Comparison of ENCODE assay signal across 20 cellular contexts in the genomic region with DNA sequence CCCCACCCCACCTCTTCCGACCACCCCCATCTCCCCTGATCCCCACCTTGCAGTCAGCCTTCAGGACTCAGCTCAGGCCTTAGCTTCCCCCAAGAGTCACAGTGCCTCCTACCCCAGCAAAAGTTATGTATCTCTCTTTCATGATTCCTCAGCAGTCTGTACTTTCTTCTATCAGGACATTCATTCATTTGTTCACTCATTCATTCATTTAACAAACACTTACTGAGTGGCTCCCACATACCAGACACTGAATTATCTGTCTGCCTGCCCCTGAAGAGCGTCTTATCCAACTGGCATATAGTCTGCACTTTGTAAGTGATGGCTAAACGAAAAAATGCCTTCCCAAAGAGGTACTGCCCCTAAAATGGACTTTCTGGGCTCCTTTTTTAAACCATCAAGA.
DNase-seq lines count a peak whose midpoint lies in the region; ATAC-seq, FAIRE-seq and TF ChIP-seq lines count a peak whose summit lies in the region.
"Had no signal": no experiment of that assay in that cellular context is flagged by ENCODE, and none has a peak within 500 bp of the region (broad histone marks: within the 10 kb centered on the region; RNA-seq: fewer than 3 reads in every experiment).

No MANE protein-coding gene starts in this region.

- H3K79me2 ChIP-seq in GM23338 (replicated peaks; ENCODE audit: insufficient read depth) (no peaks in the 10 kb centered on the region), K562 (ENCODE audit: control insufficient read depth, insufficient read depth, low read length) (no peaks in the 10 kb centered on the region), neural progenitor cell (ENCODE audit: low read depth) (no peaks in the 10 kb centered on the region)

- no peak overlapping the region for H3K4me3 Mint-ChIP-seq in GM23338
- no peak overlapping the region for H3K4me3 Mint-ChIP-seq in neural progenitor cell
- H3K4me3 Mint-ChIP-seq: B cell; CD4-positive, alpha-beta T cell; CD8-positive, alpha-beta T cell had no signal

- intact Hi-C loops in K562 (cut with micrococcal nuclease) = loop anchor here (2.0 to 10.0 kb wide), 6 partner anchors 83 to 485 kb away; no protein-coding TSS in a partner anchor

- no peak overlapping the region for H3K9ac ChIP-seq in K562 (ENCODE audit: insufficient read depth in 1 of 2, low read depth in 2 of 2, low read length in 2 of 2)
- no peak overlapping the region for H3K9ac ChIP-seq in neural progenitor cell
- H3K9ac ChIP-seq: BLaER1 treated with 17β-estradiol and CSF1 and Interleukin-3, amounts not matched to agents 10 nM and 100 nM had no signal

- H3K4me3 ChIP-seq in GM23338 (no peak overlapping the region), K562 (no peak overlapping the region), neural progenitor cell (no peak overlapping the region)
- no peak overlapping the region for H3K4me3 ChIP-seq in effector memory CD4-positive, alpha-beta T cell (ENCODE audit: insufficient read depth, low read depth, low read length, poor library complexity, severe bottlenecking)
- H3K4me3 ChIP-seq: A549; BLaER1 treated with 17β-estradiol and CSF1 and Interleukin-3, amounts not matched to agents 10 nM and 100 nM had no signal

- H3K9me2 ChIP-seq in GM23338 (ENCODE audit: insufficient read depth) = no peaks in the 10 kb centered on the region

- WGBS in K562 (ENCODE audit: insufficient coverage, low coverage, missing lambda C conversion rate) = 23% methylated on average over 3 of the region's 3 CpGs

- no TSS peak for BruUV-seq in K562 (replicated peaks; lab: Mats Ljungman, UMichigan)

- H3K27me3 Mint-ChIP-seq in GM23338 (ENCODE audit: insufficient read depth, low read depth, poor library complexity) (peaks cover 2% of the 10 kb centered on the region), neural progenitor cell (ENCODE audit: insufficient read depth, low read depth) (peaks cover 5% of the 10 kb centered on the region)

- no peak for TF ChIP-seq RAD21 in K562 (CRISPR knock-in tag; conservative IDR thresholded peaks at IDR 0.05 in 1 of 2, IDR thresholded peaks at IDR 0.05 in 1 of 2)

- in situ Hi-C loops in K562 (cut with MboI) = no loop called here

- no peaks in the 10 kb centered on the region for H4K20me1 ChIP-seq in GM23338 (replicated peaks; ENCODE audit: insufficient read depth)
- H4K20me1 ChIP-seq in K562 (replicated peaks; ENCODE audit: control insufficient read depth, insufficient read depth, low read length) = no peaks in the 10 kb centered on the region
- H4K20me1 ChIP-seq in neural progenitor cell (ENCODE audit: low read depth) = no peaks in the 10 kb centered on the region
- H4K20me1 ChIP-seq: BLaER1 treated with 17β-estradiol and CSF1 and Interleukin-3, amounts not matched to agents 10 nM and 100 nM had no signal

- H3K4me1 Mint-ChIP-seq in GM23338 (0 out of 3 replicates have a peak, but pooled peaks cover 4% of the 10 kb centered on the region), neural progenitor cell (no peaks in the 10 kb centered on the region)
- H3K4me1 Mint-ChIP-seq: B cell had no signal

- H3K27ac Mint-ChIP-seq in GM23338 = no peak overlapping the region
- H3K27ac Mint-ChIP-seq in neural progenitor cell = no peak overlapping the region
- H3K27ac Mint-ChIP-seq: B cell; CD4-positive, alpha-beta T cell; CD8-positive, alpha-beta T cell had no signal

- H3K27ac ChIP-seq in GM23338 (ENCODE audit: low read depth) = no peak overlapping the region
- H3K27ac ChIP-seq in K562 (ENCODE audit: extremely low read depth, low read depth, low read length) = no peak overlapping the region
- no peak overlapping the region for H3K27ac ChIP-seq in neural progenitor cell
- H3K27ac ChIP-seq in effector memory CD4-positive, alpha-beta T cell (ENCODE audit: insufficient read depth, low read length, poor library complexity, severe bottlenecking) = no peak overlapping the region
- H3K27ac ChIP-seq: 22Rv1; A549; BLaER1 treated with 17β-estradiol and CSF1 and Interleukin-3, amounts not matched to agents 10 nM and 100 nM; C4-2B had no signal

- DNase-seq in GM23338 (ENCODE audit: low spot score) (no peak), K562 (ENCODE audit: extremely low read depth in 1 of 4, low spot score in 3 of 4) (no peak), neural progenitor cell (ENCODE audit: low spot score) (no peak)
- no peak for DNase-seq in effector memory CD4-positive, alpha-beta T cell
- DNase-seq: AML-193; Caco-2; Calu3; CD4-positive, alpha-beta T cell; CD8-positive, alpha-beta T cell; DMS79 treated with DMSO at 0.1 percent for 48 hours; GF-D8 had no signal

- H3K4me2 ChIP-seq in GM23338 (no peak overlapping the region), K562 (ENCODE audit: insufficient read depth, low read length) (no peak overlapping the region), neural progenitor cell (no peak overlapping the region)
- H3K4me2 ChIP-seq: A549; BLaER1 treated with 17β-estradiol and CSF1 and Interleukin-3, amounts not matched to agents 10 nM and 100 nM had no signal

- H3K4me1 ChIP-seq in GM23338 (ENCODE audit: insufficient read depth) (no peaks in the 10 kb centered on the region), K562 (replicated peaks in 1 of 2; ENCODE audit: control insufficient read depth in 2 of 2, insufficient read depth in 2 of 2, low read length in 2 of 2) (no peaks in the 10 kb centered on the region), neural progenitor cell (no peaks in the 10 kb centered on the region)
- no peaks in the 10 kb centered on the region for H3K4me1 ChIP-seq in effector memory CD4-positive, alpha-beta T cell (ENCODE audit: control insufficient read depth, insufficient read depth, low read length, poor library complexity, severe bottlenecking)
- H3K4me1 ChIP-seq: A549; BLaER1 treated with 17β-estradiol and CSF1 and Interleukin-3, amounts not matched to agents 10 nM and 100 nM; Caco-2 had no signal

- CTCF ChIA-PET in K562 (lab: Yijun Ruan, JAX; ENCODE audit: low intra/inter-chr PET ratio) = interaction anchor here (0.6 kb wide), 1 partner anchor 270 kb away, joined by 3 read pairs; no protein-coding TSS in a partner anchor

- H3K9me3 ChIP-seq in K562 (replicated peaks; ENCODE audit: control insufficient read depth, insufficient read depth, low read depth, low read length) (no peaks in the 10 kb centered on the region), neural progenitor cell (ENCODE audit: low read depth) (peaks cover 6% of the 10 kb centered on the region)
- H3K9me3 ChIP-seq in effector memory CD4-positive, alpha-beta T cell (ENCODE audit: control insufficient read depth, low read length) = no peaks in the 10 kb centered on the region
- H3K9me3 ChIP-seq: Caco-2 had no signal

- ATAC-seq in GM23338 (no peak), K562 (no peak), HG03354 (IDR thresholded peaks at IDR 0.05; ENCODE audit: poor library complexity, severe bottlenecking, unreplicated experiment) (no peak)
- ATAC-seq: CD8-positive, alpha-beta T cell had no signal

- H3K27me3 ChIP-seq in GM23338 (ENCODE audit: insufficient read depth) (no peaks in the 10 kb centered on the region), K562 (ENCODE audit: control insufficient read depth in 2 of 2, insufficient read depth in 2 of 2, low read length in 2 of 2) (no peaks in the 10 kb centered on the region), neural progenitor cell (no peaks in the 10 kb centered on the region)
- H3K27me3 ChIP-seq in effector memory CD4-positive, alpha-beta T cell (replicated peaks; ENCODE audit: control insufficient read depth, insufficient read depth, low read length, poor library complexity, severe bottlenecking) = no peaks in the 10 kb centered on the region
- H3K27me3 ChIP-seq: BLaER1 treated with 17β-estradiol and CSF1 and Interleukin-3, amounts not matched to agents 10 nM and 100 nM had no signal

- peaks cover 18% of the 10 kb centered on the region; the same call in 2 of the 3 replicates for H3K9me3 Mint-ChIP-seq in GM23338
- peaks cover 15% of the 10 kb centered on the region for H3K9me3 Mint-ChIP-seq in neural progenitor cell
- H3K9me3 Mint-ChIP-seq: CD8-positive, alpha-beta T cell had no signal

- no peak for TF ChIP-seq EP300 in K562 (IDR thresholded peaks at IDR 0.05; ENCODE audit: low read length)

- TF ChIP-seq CTCF in GM23338 (conservative IDR thresholded peaks at IDR 0.05; ENCODE audit: low read depth in 2 of 2) (no peak), K562 (IDR thresholded peaks at IDR 0.05 in 2 of 3, conservative IDR thresholded peaks at IDR 0.05 in 1 of 3; ENCODE audit: insufficient read depth in 2 of 3, low read depth in 1 of 3, low read length in 3 of 3) (no peak), neural progenitor cell (IDR thresholded peaks at IDR 0.05) (no peak)

- H3K36me3 Mint-ChIP-seq in GM23338 (ENCODE audit: low read depth) (peaks cover 4% of the 10 kb centered on the region; the same call in 1 of the 3 replicates), neural progenitor cell (no peaks in the 10 kb centered on the region)
- H3K36me3 Mint-ChIP-seq: CD8-positive, alpha-beta T cell had no signal

- TF ChIP-seq POLR2A in K562 (conservative IDR thresholded peaks at IDR 0.05) = no peak

- POLR2A ChIA-PET in K562 (lab: Yijun Ruan, JAX) = no interaction called here

- no peaks in the 10 kb centered on the region for H3K36me3 ChIP-seq in GM23338 (ENCODE audit: insufficient read depth)
- no peaks in the 10 kb centered on the region for H3K36me3 ChIP-seq in K562 (ENCODE audit: control insufficient read depth, insufficient read depth, low read length)
- no peaks in the 10 kb centered on the region for H3K36me3 ChIP-seq in neural progenitor cell
- H3K36me3 ChIP-seq in effector memory CD4-positive, alpha-beta T cell (ENCODE audit: control insufficient read depth, insufficient read depth, low read length) = no peaks in the 10 kb centered on the region
- H3K36me3 ChIP-seq: BLaER1 treated with 17β-estradiol and CSF1 and Interleukin-3, amounts not matched to agents 10 nM and 100 nM had no signal

- no peaks in the 10 kb centered on the region for H3F3A ChIP-seq in GM23338 (replicated peaks; ENCODE audit: low read depth)
- H3F3A ChIP-seq in neural progenitor cell (ENCODE audit: low read depth) = no peaks in the 10 kb centered on the region

- H3K9me1 ChIP-seq in K562 (ENCODE audit: control insufficient read depth, insufficient read depth, low read length) = no peaks in the 10 kb centered on the region

- peak overlapping the region; percentile 9; the same call in 1 of the 2 replicates for H2AFZ ChIP-seq in GM23338
- no peak overlapping the region for H2AFZ ChIP-seq in K562 (ENCODE audit: low read depth, low read length)
- peak overlapping the region; percentile 67 for H2AFZ ChIP-seq in neural progenitor cell (replicated peaks)

- FAIRE-seq in K562 (lab: Jason Lieb, UNC) = no peak
- FAIRE-seq: A549, D721Med, G401.6, GM18507 had no signal

TF ChIP-seq in GM23338, 12 proteins besides CTCF, POLR2A, EP300 and RAD21 (continues in another document):
- no peak for TF ChIP-seq NANOG (IDR thresholded peaks at IDR 0.05; ENCODE audit: borderline replicate concordance)
- no peak for TF ChIP-seq JUNB (IDR thresholded peaks at IDR 0.05; ENCODE audit: unreplicated experiment)
- no peak for TF ChIP-seq ZNF114 (CRISPR knock-in tag; IDR thresholded peaks at IDR 0.05)
- TF ChIP-seq EZH2phosphoT487 (IDR thresholded peaks at IDR 0.05; ENCODE audit: unreplicated experiment) = no peak

TF ChIP-seq in K562, 482 proteins besides CTCF, POLR2A, EP300 and RAD21 (continues in another document):
- TF ChIP-seq ZNF507 (tag; conservative IDR thresholded peaks at IDR 0.05) (no peak), ZNF24 (IDR thresholded peaks at IDR 0.05) (peak; percentile 58)
